7 cellular contexts compared by ENCODE assay signal in genomic region chr17:28712705-28713415, GRCh38. TPM values are rescaled to one million over a fixed set of nuclear protein-coding genes. Genes with fewer than 3 reads are reported as not detected.
DNase-seq lines count a peak whose midpoint lies in the region; ATAC-seq and TF ChIP-seq lines count a peak whose summit lies in the region.
"Had no signal": no experiment of that assay in that cellular context is flagged by ENCODE, and none has a peak within 500 bp of the region (broad histone marks: within the 10 kb centered on the region; RNA-seq: fewer than 3 reads in every experiment).

No MANE protein-coding gene starts in this region.

- peaks cover 20% of the 10 kb centered on the region for H3K79me2 ChIP-seq in smooth muscle cell (ENCODE audit: low read depth)

- H3K4me1 Mint-ChIP-seq in activated T-cell treated with anti-CD3 and anti-CD28 coated beads, Interleukin-2, amount 50 U/mL, for 4 hours (ENCODE audit: low read depth) = peaks cover 18% of the 10 kb centered on the region

- no peak for TF ChIP-seq EP300 in stomach (IDR thresholded peaks at IDR 0.05)

- no peaks in the 10 kb centered on the region for H3K9me3 Mint-ChIP-seq in activated T-cell treated with anti-CD3 and anti-CD28 coated beads, Interleukin-2, amount 50 U/mL, for 4 hours

- no peaks in the 10 kb centered on the region for H3K36me3 ChIP-seq in smooth muscle cell (ENCODE audit: low read depth)
- peaks cover 16 to 25% (median 21%) of the 10 kb centered on the region in 4 donors for H3K36me3 ChIP-seq in stomach

- no peak for TF ChIP-seq POLR2A in stomach (IDR thresholded peaks at IDR 0.05)

- no peak for TF ChIP-seq CTCF in smooth muscle cell (IDR thresholded peaks at IDR 0.05; ENCODE audit: borderline replicate concordance, insufficient read depth, poor library complexity, severe bottlenecking)
- no peak for TF ChIP-seq CTCF in stomach (IDR thresholded peaks at IDR 0.05)

- H3K27me3 ChIP-seq in smooth muscle cell (ENCODE audit: low read depth) (no peaks in the 10 kb centered on the region), stomach (peaks cover 0 to 14% (median 8%) of the 10 kb centered on the region in 3 donors)

- DNase-seq in activated T-cell treated with anti-CD3 and anti-CD28 coated beads, Interleukin-2, amount 50 U/mL, for 4 hours = no peak
- no peak for DNase-seq in activated T-cell treated with anti-CD3 and anti-CD28 coated beads, Interleukin-2, amount 50 U/mL, for 48 hours
- DNase-seq in cerebellar cortex (ENCODE audit: low spot score) (peak; percentile 36), smooth muscle cell (lab: John Stamatoyannopoulos, UW; ENCODE audit: unreplicated experiment) (no peak), NCI-H82 (lab: John Stamatoyannopoulos, UW) (no peak), stomach (no peak)
- DNase-seq: cortex of kidney had no signal

- peaks cover 26% of the 10 kb centered on the region for H4K20me1 ChIP-seq in smooth muscle cell (ENCODE audit: low read depth)

- peaks cover 11% of the 10 kb centered on the region for H3K27me3 Mint-ChIP-seq in activated T-cell treated with anti-CD3 and anti-CD28 coated beads, Interleukin-2, amount 50 U/mL, for 4 hours (ENCODE audit: low read depth)

- peak overlapping the region; percentile 80 for H3K4me3 Mint-ChIP-seq in activated T-cell treated with anti-CD3 and anti-CD28 coated beads, Interleukin-2, amount 50 U/mL, for 4 hours

- no peak overlapping the region for H3K9ac ChIP-seq in smooth muscle cell (ENCODE audit: low read depth)

- H3K4me1 ChIP-seq in smooth muscle cell (ENCODE audit: low read depth) (peaks cover 18% of the 10 kb centered on the region), stomach (peaks cover 26 to 58% (median 40%) of the 10 kb centered on the region in 4 donors)

- no peak overlapping the region for H2AFZ ChIP-seq in smooth muscle cell (ENCODE audit: low read depth)

- H3K9me3 ChIP-seq in smooth muscle cell (replicated peaks; ENCODE audit: low read depth) = no peaks in the 10 kb centered on the region
- no peaks in the 10 kb centered on the region for H3K9me3 ChIP-seq in stomach

- WGBS in smooth muscle cell (ENCODE audit: low lambda C conversion rate) = 79% methylated on average over 7 of the region's 7 CpGs
- 60 to 75% (median 69%) methylated on average over 7 of the region's 7 CpGs for WGBS in stomach, 5 donors

- ATAC-seq in activated T-cell treated with anti-CD3 and anti-CD28 coated beads, Interleukin-2, amount 50 U/mL, for 4 hours = no peak

- H3K4me3 ChIP-seq in smooth muscle cell (no peak overlapping the region), stomach (no peak overlapping the region)

- H3F3A ChIP-seq in smooth muscle cell (ENCODE audit: low read depth) = peaks cover 29% of the 10 kb centered on the region

- H3K27ac ChIP-seq in smooth muscle cell (ENCODE audit: low read depth) (peak overlapping the region; percentile 81), stomach (peak overlapping the region in 1 of 5 donors; percentile 91)

- no peaks in the 10 kb centered on the region for H3K36me3 Mint-ChIP-seq in activated T-cell treated with anti-CD3 and anti-CD28 coated beads, Interleukin-2, amount 50 U/mL, for 4 hours (ENCODE audit: insufficient read depth)

- intact Hi-C loops in stomach (cut with DNase I; ENCODE audit: low total_unique reads) = no loop called here

- H3K4me2 ChIP-seq in smooth muscle cell = peak overlapping the region; percentile 96

RNA-seq across cellular contexts. Expression of gene PROCA1, which starts 1.2 kb away (rescaled TPM):
- total RNA-seq in activated T-cell treated with anti-CD3 and anti-CD28 coated beads, Interleukin-2, amount 50 U/mL, for 4 hours = 1 to 10 TPM in 2 of 3 donors, under 1 TPM in 1; 0.83 to 1.2 (median 1.1) TPM
- total RNA-seq in smooth muscle cell (1.9 and 3.0 TPM in 2 replicates), stomach (1 to 10 TPM in 1 of 5 donors, under 1 TPM in 2, not detected in 2; 0.14 to 5.3 (median 0.92) TPM)
- polyA plus RNA-seq in smooth muscle cell (1.8 and 3.0 TPM in 2 replicates), stomach (1 to 10 TPM; 2.3 to 5.8 (median 2.6) TPM)

RNA-seq across cellular contexts. Expression of gene RAB34, which starts 4.8 kb away (rescaled TPM):
- total RNA-seq in activated T-cell treated with anti-CD3 and anti-CD28 coated beads, Interleukin-2, amount 50 U/mL, for 4 hours = 100 to 1,000 TPM in 1 of 3 donors, 10 to 100 TPM in 2; 11.3 to 100 (median 14.1) TPM
- 141 and 208 TPM in 2 replicates for total RNA-seq in smooth muscle cell
- 256 and 289 TPM in 2 replicates for polyA plus RNA-seq in smooth muscle cell
- total RNA-seq in stomach = 100 to 1,000 TPM in 1 of 5 donors, 10 to 100 TPM in 4; 35.6 to 101 (median 95.5) TPM
- polyA plus RNA-seq in stomach = 10 to 100 TPM; 53.1 to 80.1 (median 70.6) TPM

RNA-seq across cellular contexts. Expression of gene RPL23A, which starts 6.9 kb away (rescaled TPM):
- 1,000 to 10,000 TPM; 2,218 to 2,392 (median 2,312) TPM for total RNA-seq in activated T-cell treated with anti-CD3 and anti-CD28 coated beads, Interleukin-2, amount 50 U/mL, for 4 hours
- total RNA-seq in smooth muscle cell (626 and 629 TPM in 2 replicates), stomach (1,000 to 10,000 TPM in 1 of 5 donors, 100 to 1,000 TPM in 4; 221 to 1,205 (median 504) TPM)
- polyA plus RNA-seq in smooth muscle cell (1,149 and 1,234 TPM in 2 replicates), stomach (1,000 to 10,000 TPM; 1,260 to 1,750 (median 1,417) TPM)

RNA-seq across cellular contexts. Expression of gene TLCD1, which starts 13.2 kb away (rescaled TPM):
- total RNA-seq in activated T-cell treated with anti-CD3 and anti-CD28 coated beads, Interleukin-2, amount 50 U/mL, for 4 hours = 10 to 100 TPM; 20.8 to 28.5 (median 23.8) TPM
- total RNA-seq in smooth muscle cell = 14.7 and 21.9 TPM in 2 replicates
- 11.2 and 15.6 TPM in 2 replicates for polyA plus RNA-seq in smooth muscle cell
- total RNA-seq in stomach = 10 to 100 TPM in 2 of 5 donors, 1 to 10 TPM in 1, not detected in 2; 2.6 to 21.0 (median 11.7) TPM
- polyA plus RNA-seq in stomach = 10 to 100 TPM in 1 of 3 donors, 1 to 10 TPM in 2; 6.3 to 13.0 (median 8.2) TPM

RNA-seq across cellular contexts. Expression of gene NEK8, which starts 15.7 kb away (rescaled TPM):
- total RNA-seq in activated T-cell treated with anti-CD3 and anti-CD28 coated beads, Interleukin-2, amount 50 U/mL, for 4 hours = 1 to 10 TPM; 5.8 to 7.7 (median 7.6) TPM
- total RNA-seq in smooth muscle cell (1.2 and 2.8 TPM in 2 replicates), stomach (10 to 100 TPM in 1 of 5 donors, 1 to 10 TPM in 3, not detected in 1; 2.8 to 17.8 (median 7.5) TPM)
- polyA plus RNA-seq in smooth muscle cell (4.6 TPM in 2 replicates), stomach (1 to 10 TPM; 2.8 to 3.4 (median 3.1) TPM)
